In genomic region chr4:184215709-184216328, GRCh38 we compare ENCODE assay signal across 23 cellular contexts. TPM values are rescaled to one million over a fixed set of nuclear protein-coding genes. Genes with fewer than 3 reads are reported as not detected.
A peak's percentile ranks its signal among the peaks of the same experiment; 100 is the strongest.
DNase-seq lines count a peak whose midpoint lies in the region; ATAC-seq and TF ChIP-seq lines count a peak whose summit lies in the region.
"Had no signal": no experiment of that assay in that cellular context is flagged by ENCODE, and none has a peak within 500 bp of the region (broad histone marks: within the 10 kb centered on the region; RNA-seq: fewer than 3 reads in every experiment).

No MANE protein-coding gene starts in this region.

- no peaks in the 10 kb centered on the region for H3K36me3 Mint-ChIP-seq in neural progenitor cell
- no peaks in the 10 kb centered on the region; a peak in 1 of 7 replicates for H3K36me3 Mint-ChIP-seq in H9 (ENCODE audit: insufficient read depth in 1 of 3, low read depth in 3 of 3)

- H3K27me3 ChIP-seq in hepatocyte (no peaks in the 10 kb centered on the region), neural progenitor cell (no peaks in the 10 kb centered on the region), body of pancreas (no peaks in the 10 kb centered on the region), H9 (ENCODE audit: insufficient read depth, low read length) (no peaks in the 10 kb centered on the region)
- H3K27me3 ChIP-seq: ovary, tibial nerve had no signal

- H2AFZ ChIP-seq in hepatocyte (peak overlapping the region; percentile 44), neural progenitor cell (replicated peaks) (peak overlapping the region; percentile 17), H9 (ENCODE audit: low read length) (no peak overlapping the region)

- peaks cover 4% of the 10 kb centered on the region for H3K27me3 Mint-ChIP-seq in neural progenitor cell (ENCODE audit: insufficient read depth, low read depth)
- H3K27me3 Mint-ChIP-seq in H9 (ENCODE audit: low read depth) = peaks cover 3% of the 10 kb centered on the region

- no peak for ATAC-seq in body of pancreas
- ATAC-seq: activated CD4-positive, CD25-positive, alpha-beta regulatory T cell treated with anti-CD3 and anti-CD28 coated beads, Interleukin-2, amount 50 U/mL, for 24 hours; activated T-cell treated with anti-CD3 and anti-CD28 coated beads, Interleukin-2, amount 50 U/mL, for 4 hours had no signal

- no peak overlapping the region for H2BK12ac ChIP-seq in H9 (ENCODE audit: insufficient read length, low read depth, low read length)

- no peak for TF ChIP-seq POLR2A in body of pancreas (IDR thresholded peaks at IDR 0.05)

- H3K27ac ChIP-seq in hepatocyte (peak overlapping the region; percentile 21), neural progenitor cell (no peak overlapping the region), body of pancreas (no peak overlapping the region), H9 (ENCODE audit: insufficient read length, low read depth, low read length) (no peak overlapping the region)
- H3K27ac ChIP-seq: KMS-11 had no signal

- H4K20me1 ChIP-seq in hepatocyte (ENCODE audit: insufficient read depth, poor library complexity, severe bottlenecking) (no peaks in the 10 kb centered on the region), neural progenitor cell (ENCODE audit: low read depth) (no peaks in the 10 kb centered on the region), H9 (ENCODE audit: control insufficient read depth, insufficient read depth, insufficient read length) (no peaks in the 10 kb centered on the region)

- no peak overlapping the region for H2BK120ac ChIP-seq in H9 (ENCODE audit: low read depth, low read length, poor library complexity, severe bottlenecking)

- no peaks in the 10 kb centered on the region for H3K9me3 ChIP-seq in hepatocyte (ENCODE audit: low read depth)
- no peaks in the 10 kb centered on the region for H3K9me3 ChIP-seq in neural progenitor cell (ENCODE audit: low read depth)
- H3K9me3 ChIP-seq in body of pancreas = no peaks in the 10 kb centered on the region
- H3K9me3 ChIP-seq in H9 (ENCODE audit: control insufficient read depth, low read depth, low read length) = no peaks in the 10 kb centered on the region
- H3K9me3 ChIP-seq: ovary, tibial nerve had no signal

- H2BK5ac ChIP-seq in H9 (ENCODE audit: insufficient read length, low read length) = no peak overlapping the region

- no peak overlapping the region for H3T11ph ChIP-seq in H9 (ENCODE audit: low read length)

- H3K14ac ChIP-seq in H9 (ENCODE audit: insufficient read depth, low read length) = no peak overlapping the region

- H2AK5ac ChIP-seq in H9 (ENCODE audit: insufficient read length, low read length) = no peak overlapping the region

- H3K4me3 ChIP-seq in hepatocyte = no peak overlapping the region
- no peak overlapping the region for H3K4me3 ChIP-seq in neural progenitor cell
- no peak overlapping the region for H3K4me3 ChIP-seq in body of pancreas
- H3K4me3 ChIP-seq: ovary had no signal

- no peak overlapping the region for H2BK15ac ChIP-seq in H9 (ENCODE audit: low read depth, low read length)

- no peak overlapping the region for H3K4me3 Mint-ChIP-seq in neural progenitor cell
- H3K4me3 Mint-ChIP-seq in H9 = no peak overlapping the region
- H3K4me3 Mint-ChIP-seq: activated naive CD4-positive, alpha-beta T cell treated with anti-CD3 and anti-CD28 coated beads, Interleukin-2, amount 10 ng/mL, durations not matched to agents 7 days and 5 days; activated T-cell treated with anti-CD3 and anti-CD28 coated beads, Interleukin-2, amount 50 U/mL, for 4 hours had no signal

- 43% methylated on average over 10 of the region's 10 CpGs for WGBS in hepatocyte (ENCODE audit: low lambda C conversion rate, missing lambda C conversion rate)
- WGBS in body of pancreas, 2 donors = 57 to 63% methylated on average over 10 of the region's 10 CpGs
- WGBS in H9 (ENCODE audit: extremely low coverage, insufficient read length, low lambda C conversion rate) = no CpG with 5 or more reads among the region's 10 CpGs

- no peak overlapping the region for H4K8ac ChIP-seq in H9 (replicated peaks; ENCODE audit: insufficient read length, low read depth, low read length)

- H3K23ac ChIP-seq in H9 (ENCODE audit: insufficient read length, low read depth, low read length) = no peak overlapping the region

- H4K91ac ChIP-seq in H9 (ENCODE audit: insufficient read length, low read depth, low read length) = no peak overlapping the region

- H3K27ac Mint-ChIP-seq in neural progenitor cell = peak overlapping the region; percentile 8
- H3K27ac Mint-ChIP-seq in H9 = no peak overlapping the region
- H3K27ac Mint-ChIP-seq: activated naive CD4-positive, alpha-beta T cell treated with anti-CD3 and anti-CD28 coated beads, Interleukin-2, amount 10 ng/mL, durations not matched to agents 7 days and 5 days had no signal

- H3K9ac ChIP-seq in neural progenitor cell (no peak overlapping the region), H9 (ENCODE audit: extremely low read depth, insufficient read length, low read length) (no peak overlapping the region)
- H3K9ac ChIP-seq: KMS-11 had no signal

- TF ChIP-seq CTCF in hepatocyte (IDR thresholded peaks at IDR 0.05; ENCODE audit: poor library complexity) (no peak), neural progenitor cell (IDR thresholded peaks at IDR 0.05) (no peak), body of pancreas (IDR thresholded peaks at IDR 0.05) (no peak), H9 (conservative IDR thresholded peaks at IDR 0.05) (no peak)

- no peak overlapping the region for H3K18ac ChIP-seq in H9 (ENCODE audit: insufficient read length, low read depth, low read length)

- H3F3A ChIP-seq in neural progenitor cell (ENCODE audit: low read depth) = no peaks in the 10 kb centered on the region

- intact Hi-C loops in body of pancreas (cut with DNase I) = no loop called here

- H3K36me3 ChIP-seq in hepatocyte (replicated peaks; ENCODE audit: insufficient read depth, low read depth) = no peaks in the 10 kb centered on the region
- no peaks in the 10 kb centered on the region for H3K36me3 ChIP-seq in neural progenitor cell
- H3K36me3 ChIP-seq in body of pancreas (replicated peaks in 1 of 2; ENCODE audit: insufficient read depth in 1 of 2, low read depth in 2 of 2) = no peaks in the 10 kb centered on the region
- H3K36me3 ChIP-seq: ovary, tibial nerve had no signal

- no peak overlapping the region for H3K56ac ChIP-seq in H9 (ENCODE audit: insufficient read length, low read depth, low read length)

- H3K4me1 Mint-ChIP-seq in neural progenitor cell (peaks cover 24% of the 10 kb centered on the region), H9 (peaks cover 3 to 8% of the 10 kb centered on the region in 2 experiments; a peak in 3 of 4 replicates)
- H3K4me1 Mint-ChIP-seq: activated naive CD4-positive, alpha-beta T cell treated with anti-CD3 and anti-CD28 coated beads, Interleukin-2, amount 10 ng/mL, durations not matched to agents 7 days and 5 days had no signal

- H3K4ac ChIP-seq in H9 (ENCODE audit: low read depth, low read length) = no peak overlapping the region

- peak in 44 of 58 donors; percentile 3 to 69 (median 28) for DNase-seq in anterior cingulate cortex (lab: John Stamatoyannopoulos, UW)
- DNase-seq in hepatocyte (ENCODE audit: low spot score) = peak; percentile 26
- DNase-seq in neural progenitor cell (ENCODE audit: low spot score) = no peak
- peak; percentile 67 for DNase-seq in superior temporal gyrus (ENCODE audit: extremely low spot score)
- no peak for DNase-seq in HCEC 1CT
- no peak for DNase-seq in body of pancreas
- no peak for DNase-seq in H9
- DNase-seq: activated CD8-positive, alpha-beta memory T cell treated with anti-CD3 and anti-CD28 coated beads for 24 hours; activated naive CD4-positive, alpha-beta T cell treated with anti-CD3 and anti-CD28 coated beads, Interleukin-2, amount 10 ng/mL, durations not matched to agents 7 days and 5 days; activated T-cell treated with anti-CD3 and anti-CD28 coated beads, Interleukin-2, amount 50 U/mL, for 4 hours; aorta; EL; NCI-H2029 treated with DMSO at 0.1 percent for 48 hours; NCI-H510A treated with DMSO at 0.1 percent for 48 hours; ovary; RPMI8226; stimulated activated CD4-positive, alpha-beta T cell treated with anti-CD3 and anti-CD28 coated beads, Interleukin-1b, Interleukin-23, amount 100 ng/mL, for 48 hours; stimulated activated naive CD4-positive, alpha-beta T cell; T1000 had no signal

- no peaks in the 10 kb centered on the region for H3K23me2 ChIP-seq in H9 (ENCODE audit: insufficient read length, low read depth, low read length, poor library complexity, severe bottlenecking)

- H3K79me2 ChIP-seq in hepatocyte = no peaks in the 10 kb centered on the region
- H3K79me2 ChIP-seq in neural progenitor cell (ENCODE audit: low read depth) = no peaks in the 10 kb centered on the region
- H3K79me2 ChIP-seq in H9 (ENCODE audit: insufficient read depth, low read length) = no peaks in the 10 kb centered on the region

- no peak overlapping the region for H4K5ac ChIP-seq in H9 (ENCODE audit: insufficient read length, low read depth, low read length)

- H3K9me3 Mint-ChIP-seq in neural progenitor cell (no peaks in the 10 kb centered on the region), H9 (peaks cover 3 to 7% of the 10 kb centered on the region in 2 experiments; a peak in 2 of 5 replicates)
- H3K9me3 Mint-ChIP-seq: activated T-cell treated with anti-CD3 and anti-CD28 coated beads, Interleukin-2, amount 50 U/mL, for 4 hours had no signal

- no peaks in the 10 kb centered on the region for H3K9me2 ChIP-seq in hepatocyte (replicated peaks; ENCODE audit: insufficient read depth)

- peak overlapping the region; percentile 49 for H3K4me2 ChIP-seq in hepatocyte
- no peak overlapping the region for H3K4me2 ChIP-seq in neural progenitor cell
- H3K4me2 ChIP-seq in H9 (ENCODE audit: insufficient read depth, insufficient read length, low read length) = no peak overlapping the region
- H3K4me2 ChIP-seq: KMS-11 had no signal

- no peaks in the 10 kb centered on the region for H3K79me1 ChIP-seq in H9 (ENCODE audit: insufficient read depth, low read depth, low read length, poor library complexity, severe bottlenecking)

- H3K4me1 ChIP-seq in hepatocyte (ENCODE audit: insufficient read depth) = peaks cover 6% of the 10 kb centered on the region
- no peaks in the 10 kb centered on the region for H3K4me1 ChIP-seq in neural progenitor cell
- no peaks in the 10 kb centered on the region for H3K4me1 ChIP-seq in body of pancreas
- no peaks in the 10 kb centered on the region for H3K4me1 ChIP-seq in H9 (ENCODE audit: insufficient read depth, low read length)

- no peak overlapping the region for H2BK20ac ChIP-seq in H9 (ENCODE audit: low read depth, low read length, poor library complexity, severe bottlenecking)

RNA-seq across cellular contexts. Expression of gene ENPP6, which starts 1.9 kb away (rescaled TPM):
- total RNA-seq in hepatocyte (0.03 TPM in 1 of 2 replicates, not detected in the other), neural progenitor cell (ENCODE audit: low replicate concordance) (not detected in 2 replicates), body of pancreas (not detected), H9 (2021) (0.09 TPM in 1 of 2 replicates, not detected in the other)
- not detected in 2 replicates for polyA plus RNA-seq in hepatocyte
- total RNA-seq: H4 had no signal

Comparison
In these comparisons a context has a peak if more than half of its experiments do, and no peak if none do; other contexts are left out.
1. DNase-seq: peak in anterior cingulate cortex (44 of 58), hepatocyte (single experiment) and superior temporal gyrus (single experiment); none in neural progenitor cell (single experiment), HCEC 1CT (single experiment), body of pancreas (0 of 4) and H9 (single experiment).